Comparison of ENCODE assay signal across 9 cellular contexts in genomic region chr5:76583163-76584047, GRCh38. TPM values are rescaled to one million over a fixed set of nuclear protein-coding genes. Genes with fewer than 3 reads are reported as not detected.
DNase-seq lines count a peak whose midpoint lies in the region; ATAC-seq and TF ChIP-seq lines count a peak whose summit lies in the region.
"Had no signal": no experiment of that assay in that cellular context is flagged by ENCODE, and none has a peak within 500 bp of the region (broad histone marks: within the 10 kb centered on the region; RNA-seq: fewer than 3 reads in every experiment).

No MANE protein-coding gene starts in this region.

- H3K4me1 Mint-ChIP-seq in H9, result peaks cover 7 to 8% of the 10 kb centered on the region in 2 experiments

- no peak overlapping the region for H3K14ac ChIP-seq in H9 (ENCODE audit: insufficient read depth, low read length)

- H3K9me3 ChIP-seq in H9 (ENCODE audit: control insufficient read depth, low read depth, low read length) (no peaks in the 10 kb centered on the region), adrenal gland (replicated peaks in 1 of 3) (no peaks in the 10 kb centered on the region), suprapubic skin (no peaks in the 10 kb centered on the region)

- H3K27me3 ChIP-seq in H9 (ENCODE audit: insufficient read depth, low read length) (no peaks in the 10 kb centered on the region), adrenal gland (no peaks in the 10 kb centered on the region), suprapubic skin (no peaks in the 10 kb centered on the region)

- no peak overlapping the region for H2AK5ac ChIP-seq in H9 (ENCODE audit: insufficient read length, low read length)

- no CpG with 5 or more reads among the region's 7 CpGs for WGBS in H9 (ENCODE audit: extremely low coverage, insufficient read length, low lambda C conversion rate)
- 48 to 56% (median 54%) methylated on average over 7 of the region's 7 CpGs for WGBS in adrenal gland, 4 donors
- WGBS in suprapubic skin, result 44% methylated on average over 7 of the region's 7 CpGs

- TF ChIP-seq POLR2A in adrenal gland (IDR thresholded peaks at IDR 0.05) (no peak), suprapubic skin (IDR thresholded peaks at IDR 0.05) (no peak)

- H2AFZ ChIP-seq in H9 (ENCODE audit: low read length), result no peak overlapping the region

- no peak overlapping the region for H3K9ac ChIP-seq in H9 (ENCODE audit: extremely low read depth, insufficient read length, low read length)

- TF ChIP-seq CTCF in AG10803 (conservative IDR thresholded peaks at IDR 0.05; ENCODE audit: low read length) (peak; percentile 40; the same call in 1 of the 2 replicates), H9 (conservative IDR thresholded peaks at IDR 0.05) (peak; percentile 52; the same call in 2 of the 3 replicates), adrenal gland (IDR thresholded peaks at IDR 0.05) (peak; percentile 41 to 62 (median 56)), suprapubic skin (IDR thresholded peaks at IDR 0.05) (no peak)

- peaks cover 2% of the 10 kb centered on the region for H4K20me1 ChIP-seq in H9 (ENCODE audit: control insufficient read depth, insufficient read depth, insufficient read length)

- no peaks in the 10 kb centered on the region for H3K79me2 ChIP-seq in H9 (ENCODE audit: insufficient read depth, low read length)

- DNase-seq in AG10803 (ENCODE audit: low read depth) (peak; percentile 15), H9 (no peak), adrenal gland (no peak), kidney glomerular epithelial cell (lab: John Stamatoyannopoulos, UW) (peak; percentile 0), HuH-7 (ENCODE audit: low spot score) (no peak), suprapubic skin (ENCODE audit: low spot score in 2 of 2) (no peak), posterior vena cava (ENCODE audit: low spot score) (no peak)

- H2BK120ac ChIP-seq in H9 (ENCODE audit: low read depth, low read length, poor library complexity, severe bottlenecking), result no peak overlapping the region

- no peak overlapping the region for H3K18ac ChIP-seq in H9 (ENCODE audit: insufficient read length, low read depth, low read length)

- no peak overlapping the region for H2BK12ac ChIP-seq in H9 (ENCODE audit: insufficient read length, low read depth, low read length)

- intact Hi-C loops in adrenal gland (cut with DNase I), result no loop called here
- intact Hi-C loops in posterior vena cava (cut with DNase I), result no loop called here

- no peaks in the 10 kb centered on the region for H3K79me1 ChIP-seq in H9 (ENCODE audit: insufficient read depth, low read depth, low read length, poor library complexity, severe bottlenecking)

- H3K4me3 Mint-ChIP-seq in H9, result no peak overlapping the region
- H3K4me3 Mint-ChIP-seq: IgD-negative memory B cell had no signal

- H3K23me2 ChIP-seq in H9 (ENCODE audit: insufficient read length, low read depth, low read length, poor library complexity, severe bottlenecking), result no peaks in the 10 kb centered on the region

- H3K4me3 ChIP-seq in AG10803 (ENCODE audit: low read length) (no peak overlapping the region), adrenal gland (no peak overlapping the region), suprapubic skin (no peak overlapping the region)

- no peak overlapping the region for H2BK5ac ChIP-seq in H9 (ENCODE audit: insufficient read length, low read length)

- H3K4me1 ChIP-seq in H9 (ENCODE audit: insufficient read depth, low read length), result peaks cover 8% of the 10 kb centered on the region; the same call in 1 of the 2 replicates
- H3K4me1 ChIP-seq in adrenal gland (replicated peaks in 1 of 2), result peaks cover 9 to 23% of the 10 kb centered on the region in 2 donors
- H3K4me1 ChIP-seq in suprapubic skin, result no peaks in the 10 kb centered on the region

- no peaks in the 10 kb centered on the region for H3K27me3 Mint-ChIP-seq in H9 (ENCODE audit: low read depth)
- H3K27me3 Mint-ChIP-seq: IgD-negative memory B cell had no signal

- no peak overlapping the region for H2BK20ac ChIP-seq in H9 (ENCODE audit: low read depth, low read length, poor library complexity, severe bottlenecking)

- H3K27ac Mint-ChIP-seq in H9, result no peak overlapping the region

- no peak overlapping the region for H4K91ac ChIP-seq in H9 (ENCODE audit: insufficient read length, low read depth, low read length)

- H4K5ac ChIP-seq in H9 (ENCODE audit: insufficient read length, low read depth, low read length), result no peak overlapping the region

- no peaks in the 10 kb centered on the region for H3K36me3 Mint-ChIP-seq in H9 (ENCODE audit: insufficient read depth in 1 of 3, low read depth in 3 of 3)

- no peak overlapping the region for H2BK15ac ChIP-seq in H9 (ENCODE audit: low read depth, low read length)

- H3K56ac ChIP-seq in H9 (ENCODE audit: insufficient read length, low read depth, low read length), result no peak overlapping the region

- H3K36me3 ChIP-seq in adrenal gland (replicated peaks in 1 of 2), result no peaks in the 10 kb centered on the region
- H3K36me3 ChIP-seq in suprapubic skin, result no peaks in the 10 kb centered on the region

- H3K4ac ChIP-seq in H9 (ENCODE audit: low read depth, low read length), result no peak overlapping the region

- no peak overlapping the region for H3K4me2 ChIP-seq in H9 (ENCODE audit: insufficient read depth, insufficient read length, low read length)

- no peak overlapping the region for H4K8ac ChIP-seq in H9 (replicated peaks; ENCODE audit: insufficient read length, low read depth, low read length)

- H3K23ac ChIP-seq in H9 (ENCODE audit: insufficient read length, low read depth, low read length), result no peak overlapping the region

- no peak for ATAC-seq in GM21390 (IDR thresholded peaks at IDR 0.05; ENCODE audit: unreplicated experiment)

- H3K27ac ChIP-seq in H9 (ENCODE audit: insufficient read length, low read depth, low read length) (no peak overlapping the region), adrenal gland (no peak overlapping the region), suprapubic skin (no peak overlapping the region)

- TF ChIP-seq EP300 in suprapubic skin (IDR thresholded peaks at IDR 0.05), result no peak

- no peaks in the 10 kb centered on the region for H3K9me3 Mint-ChIP-seq in H9
- H3K9me3 Mint-ChIP-seq: IgD-negative memory B cell had no signal

- H3T11ph ChIP-seq in H9 (ENCODE audit: low read length), result no peak overlapping the region

RNA-seq across cellular contexts. Expression of gene F2RL2, which starts 39.8 kb away (rescaled TPM):
- total RNA-seq in H9 (2021) (0.09 TPM in 1 of 2 replicates, not detected in the other), adrenal gland (1 to 10 TPM in 1 of 8 donors, under 1 TPM in 5, not detected in 2; 0.08 to 1.5 (median 0.47) TPM), suprapubic skin (1 to 10 TPM in 2 of 4 donors, under 1 TPM in 2; 0.79 to 1.9 (median 1.0) TPM), posterior vena cava (under 1 TPM; 0.10 to 0.28 TPM)
- polyA plus RNA-seq in adrenal gland, result under 1 TPM; 0.16 to 0.46 (median 0.27) TPM

Comparison
In these comparisons a context has a peak if more than half of its experiments do, and no peak if none do; other contexts are left out.
1. DNase-seq: peak in AG10803 (single experiment) and kidney glomerular epithelial cell (single experiment); none in H9 (single experiment), adrenal gland (0 of 7), HuH-7 (single experiment), suprapubic skin (0 of 2) and posterior vena cava (single experiment).
2. CTCF ChIP-seq: peak in AG10803 (single experiment), H9 (single experiment) and adrenal gland (6 of 6); none in suprapubic skin (0 of 2).